Comparison of ENCODE assay signal across 21 cellular contexts in the genomic region with DNA sequence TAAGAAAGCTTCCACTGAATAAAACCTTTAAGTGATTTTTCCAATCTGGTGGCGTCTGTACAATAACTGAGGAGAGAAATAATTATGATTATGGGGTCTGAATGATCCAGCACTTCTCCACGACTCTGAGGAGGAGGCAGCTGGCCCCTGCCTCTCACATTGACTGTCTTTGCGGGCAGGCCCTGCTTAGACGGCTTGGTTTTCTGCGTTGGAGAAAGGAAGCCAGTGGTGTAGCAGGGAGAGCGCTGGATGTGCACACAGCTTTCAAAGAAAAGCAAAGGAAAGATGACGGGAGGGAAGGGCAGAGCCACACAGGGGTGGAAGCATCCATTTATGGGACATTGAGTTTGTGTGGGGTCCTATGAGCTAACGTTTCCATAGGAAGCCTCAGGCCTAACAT.
DNase-seq lines count a peak whose midpoint lies in the region; ATAC-seq, FAIRE-seq and TF ChIP-seq lines count a peak whose summit lies in the region.
"Had no signal": no experiment of that assay in that cellular context is flagged by ENCODE, and none has a peak within 500 bp of the region (broad histone marks: within the 10 kb centered on the region; RNA-seq: fewer than 3 reads in every experiment).

No MANE protein-coding gene starts in this region.

- H3K36me3 ChIP-seq in left ventricle myocardium inferior (peaks cover 3% of the 10 kb centered on the region), heart left ventricle (peaks cover 0 to 21% (median 0%) of the 10 kb centered on the region in 9 donors), sigmoid colon (no peaks in the 10 kb centered on the region), trophoblast cell (ENCODE audit: control insufficient read depth in 1 of 2, insufficient read depth in 2 of 2, low read length in 2 of 2) (no peaks in the 10 kb centered on the region)

- DNase-seq in left ventricle myocardium inferior (no peak), heart left ventricle (no peak), dorsolateral prefrontal cortex (no peak), sigmoid colon (no peak), RCC 7860 (ENCODE audit: low spot score) (no peak), NCI-H510A treated with DMSO at 0.1 percent for 48 hours (lab: John Stamatoyannopoulos, UW) (no peak), trophoblast cell (no peak)
- DNase-seq: 8988T; DMS 273 treated with DMSO at 0.1 percent for 48 hours; DND-41; H9; NCI-H1048; NCI-H146; NCI-H2029 treated with DMSO at 0.1 percent for 48 hours; NCI-H2171; NCI-H748 treated with DMSO at 0.1 percent for 48 hours; NK-92 treated with Interleukin-12 subunit alpha and Interleukin-12 subunit beta, amount 100 ng/mL, for 24 hours; SHP77 treated with DMSO at 0.1 percent for 48 hours had no signal

- no peak overlapping the region for H3K23ac ChIP-seq in trophoblast cell (ENCODE audit: low read length)

- H3K4ac ChIP-seq in trophoblast cell (ENCODE audit: low read depth, low read length), result no peak overlapping the region

- H4K12ac ChIP-seq in trophoblast cell (ENCODE audit: low read depth, low read length), result no peak overlapping the region

- no peak overlapping the region for H2BK5ac ChIP-seq in trophoblast cell (ENCODE audit: low read depth, low read length, poor library complexity)

- no peak overlapping the region for H3K9ac ChIP-seq in trophoblast cell (ENCODE audit: low read length)

- TF ChIP-seq EP300 in sigmoid colon (IDR thresholded peaks at IDR 0.05), result no peak

- no peak overlapping the region for H2AFZ ChIP-seq in trophoblast cell (ENCODE audit: insufficient read depth, low read length, poor library complexity)

- intact Hi-C loops in left ventricle myocardium inferior (cut with micrococcal nuclease), result no loop called here
- intact Hi-C loops in heart left ventricle (cut with DNase I), result loop anchor here in 4 of 10 donors (5.0 to 10.0 kb wide), 4 partner anchors 55 to 215 kb away; no protein-coding TSS in a partner anchor
- intact Hi-C loops in dorsolateral prefrontal cortex (cut with DNase I), result loop anchor here in 1 of 2 donors (5.0 kb wide), 1 partner anchor 53 kb away; no protein-coding TSS in a partner anchor
- intact Hi-C loops in sigmoid colon (cut with DNase I), result no loop called here

- H3K79me2 ChIP-seq in trophoblast cell (ENCODE audit: control insufficient read depth, insufficient read depth, low read length, poor library complexity), result no peaks in the 10 kb centered on the region

- H2BK12ac ChIP-seq in trophoblast cell (ENCODE audit: low read length), result no peak overlapping the region

- TF ChIP-seq POLR2A in heart left ventricle (IDR thresholded peaks at IDR 0.05), result no peak
- TF ChIP-seq POLR2A in sigmoid colon (IDR thresholded peaks at IDR 0.05), result no peak

- H3K4me3 ChIP-seq in left ventricle myocardium inferior, result no peak overlapping the region
- no peak overlapping the region for H3K4me3 ChIP-seq in heart left ventricle
- H3K4me3 ChIP-seq in dorsolateral prefrontal cortex, result no peak overlapping the region
- no peak overlapping the region for H3K4me3 ChIP-seq in sigmoid colon
- H3K4me3 ChIP-seq in trophoblast cell (ENCODE audit: low read depth, low read length), result no peak overlapping the region

- no peak overlapping the region for H2AK5ac ChIP-seq in trophoblast cell (ENCODE audit: low read length)

- H3K14ac ChIP-seq in trophoblast cell (ENCODE audit: low read length), result no peak overlapping the region

- H3K4me2 ChIP-seq in trophoblast cell (ENCODE audit: low read length), result no peak overlapping the region

- H3K27me3 ChIP-seq in left ventricle myocardium inferior (ENCODE audit: low read depth) (no peaks in the 10 kb centered on the region), heart left ventricle (no peaks in the 10 kb centered on the region), dorsolateral prefrontal cortex (no peaks in the 10 kb centered on the region), sigmoid colon (no peaks in the 10 kb centered on the region), trophoblast cell (ENCODE audit: insufficient read depth, low read length) (no peaks in the 10 kb centered on the region)

- TF ChIP-seq CTCF in left ventricle myocardium inferior (IDR thresholded peaks at IDR 0.05; ENCODE audit: borderline replicate concordance) (no peak), heart left ventricle (IDR thresholded peaks at IDR 0.05) (no peak), dorsolateral prefrontal cortex (IDR thresholded peaks at IDR 0.05 in 54 of 56, conservative IDR thresholded peaks at IDR 0.05 in 2 of 56; ENCODE audit: low read depth in 1 of 56, partially characterized antibody in 56 of 56) (no peak), sigmoid colon (IDR thresholded peaks at IDR 0.05) (no peak)

- WGBS in heart left ventricle, 4 donors, result 78 to 81% (median 80%) methylated on average over 8 of the region's 8 CpGs
- 84 to 92% methylated on average over 8 of the region's 8 CpGs for WGBS in sigmoid colon, 2 donors
- no CpG with 5 or more reads among the region's 8 CpGs for WGBS in trophoblast cell (ENCODE audit: extremely low coverage, insufficient coverage, insufficient read length)

- no peak for ATAC-seq in heart left ventricle

- H4K8ac ChIP-seq in trophoblast cell (ENCODE audit: low read depth, low read length), result no peak overlapping the region

- H3K9me3 ChIP-seq in left ventricle myocardium inferior (replicated peaks) (no peaks in the 10 kb centered on the region), heart left ventricle (no peaks in the 10 kb centered on the region), sigmoid colon (no peaks in the 10 kb centered on the region), trophoblast cell (ENCODE audit: insufficient read depth, low read depth, low read length) (peaks cover 3% of the 10 kb centered on the region)

- no peak for FAIRE-seq in RCC 7860 (lab: Jason Lieb, UNC)
- FAIRE-seq: GM19239 had no signal

- H2BK120ac ChIP-seq in trophoblast cell (ENCODE audit: insufficient read depth, low read length, poor library complexity), result no peak overlapping the region

- H3K27ac ChIP-seq in left ventricle myocardium inferior (replicated peaks) (peak overlapping the region; percentile 79), heart left ventricle (peak overlapping the region in 6 of 12 donors; percentile 26 to 88 (median 42)), dorsolateral prefrontal cortex (peak overlapping the region in 58 of 59 donors; percentile 4 to 94 (median 83)), sigmoid colon (peak overlapping the region; percentile 67 to 76 (median 72)), temporal lobe (ENCODE audit: low read depth, low read length) (peak overlapping the region; percentile 71), trophoblast cell (ENCODE audit: low read depth, low read length) (no peak overlapping the region)
- H3K27ac ChIP-seq: HL-60 had no signal

- no peaks in the 10 kb centered on the region for H3K79me1 ChIP-seq in trophoblast cell (ENCODE audit: low read length)

- H3K18ac ChIP-seq in trophoblast cell (ENCODE audit: low read length), result no peak overlapping the region

- H3K4me1 ChIP-seq in left ventricle myocardium inferior (peaks cover 91% of the 10 kb centered on the region), heart left ventricle (peaks cover 0 to 56% (median 45%) of the 10 kb centered on the region in 12 donors), sigmoid colon (peaks cover 0 to 47% (median 41%) of the 10 kb centered on the region in 4 donors), trophoblast cell (ENCODE audit: control insufficient read depth in 1 of 2, insufficient read depth in 2 of 2, low read length in 2 of 2) (no peaks in the 10 kb centered on the region)

- no peak overlapping the region for H4K91ac ChIP-seq in trophoblast cell (ENCODE audit: low read depth, low read length)
